Comparison of ENCODE assay signal across 20 cellular contexts in genomic region chr6:6884193-6884627, GRCh38.
DNase-seq lines count a peak whose midpoint lies in the region; ATAC-seq, FAIRE-seq and TF ChIP-seq lines count a peak whose summit lies in the region.
"Had no signal": no experiment of that assay in that cellular context is flagged by ENCODE, and none has a peak within 500 bp of the region (broad histone marks: within the 10 kb centered on the region; RNA-seq: fewer than 3 reads in every experiment).

No MANE protein-coding gene starts in this region.

- H3K9me1 ChIP-seq in K562 (ENCODE audit: control insufficient read depth, insufficient read depth, low read length): no peaks in the 10 kb centered on the region

- BruUV-seq in MCF 10A (replicated peaks; lab: Mats Ljungman, UMichigan): no TSS peak
- BruUV-seq in K562 (replicated peaks; lab: Mats Ljungman, UMichigan): no TSS peak

- H3K4me1 ChIP-seq in breast epithelium (no peaks in the 10 kb centered on the region), K562 (replicated peaks in 1 of 2; ENCODE audit: control insufficient read depth in 2 of 2, insufficient read depth in 2 of 2, low read length in 2 of 2) (peaks cover 34 to 57% of the 10 kb centered on the region in 2 experiments), left lung (peaks cover 4 to 76% of the 10 kb centered on the region in 2 donors), upper lobe of right lung (peaks cover 11% of the 10 kb centered on the region)

- no peak overlapping the region for H3K4me3 ChIP-seq in breast epithelium
- H3K4me3 ChIP-seq in K562: no peak overlapping the region
- H3K4me3 ChIP-seq in left lung: no peak overlapping the region
- no peak overlapping the region for H3K4me3 ChIP-seq in upper lobe of right lung
- H3K4me3 ChIP-seq: esophagus muscularis mucosa, upper lobe of left lung had no signal

- H3K4me2 ChIP-seq in K562 (ENCODE audit: insufficient read depth, low read length): no peak overlapping the region

- H3K27ac Mint-ChIP-seq in MCF 10A (ENCODE audit: low read depth, unreplicated experiment): no peak overlapping the region
- no peak overlapping the region for H3K27ac Mint-ChIP-seq in chondrocyte (ENCODE audit: unreplicated experiment)
- H3K27ac Mint-ChIP-seq: activated naive CD8-positive, alpha-beta T cell; natural killer cell; progenitor cell of endocrine pancreas; stimulated activated memory B cell treated with anti-CD40 and anti-IgM and Interleukin-4, amounts not matched to agents 10 μg/mL and 1 μg/mL and 100 μg/mL, for 72 hours; T-helper 2 cell treated with Interferon-gamma antibody and Interleukin-4, amounts not matched to agents 5 μg/mL and 100 μg/mL, for 36 hours had no signal

- no peak for TF ChIP-seq RAD21 in K562 (CRISPR knock-in tag; conservative IDR thresholded peaks at IDR 0.05 in 1 of 2, IDR thresholded peaks at IDR 0.05 in 1 of 2)

- H3K9me3 Mint-ChIP-seq in MCF 10A (ENCODE audit: unreplicated experiment) (no peaks in the 10 kb centered on the region), chondrocyte (ENCODE audit: low read depth) (no peaks in the 10 kb centered on the region)
- H3K9me3 Mint-ChIP-seq: CD4-positive, CD25-positive, alpha-beta regulatory T cell; natural killer cell; stimulated activated memory B cell treated with anti-CD40 and anti-IgM and Interleukin-4, amounts not matched to agents 10 μg/mL and 1 μg/mL and 100 μg/mL, for 72 hours; T-helper 2 cell treated with Interferon-gamma antibody and Interleukin-4, amounts not matched to agents 5 μg/mL and 100 μg/mL, for 36 hours had no signal

- CTCF ChIA-PET in MCF 10A (lab: Yijun Ruan, JAX): no interaction called here
- CTCF ChIA-PET in K562 (lab: Yijun Ruan, JAX; ENCODE audit: low intra/inter-chr PET ratio): no interaction called here

- H3K4me1 Mint-ChIP-seq in MCF 10A (ENCODE audit: insufficient read depth, unreplicated experiment): peaks cover 17% of the 10 kb centered on the region
- H3K4me1 Mint-ChIP-seq in chondrocyte (ENCODE audit: low read depth): peaks cover 4% of the 10 kb centered on the region
- H3K4me1 Mint-ChIP-seq: CD4-positive, CD25-positive, alpha-beta regulatory T cell had no signal

- FAIRE-seq in K562 (lab: Jason Lieb, UNC): no peak

- peak; percentile 66 for DNase-seq in MCF 10A (ENCODE audit: unreplicated experiment)
- DNase-seq in breast epithelium (ENCODE audit: low spot score in 2 of 2): no peak
- no peak for DNase-seq in K562 (ENCODE audit: extremely low read depth in 1 of 4, low spot score in 3 of 4)
- no peak for DNase-seq in left lung
- DNase-seq in upper lobe of right lung: no peak
- DNase-seq in retina: no peak
- DNase-seq in chondrocyte (ENCODE audit: low spot score): no peak
- no peak for DNase-seq in amniotic stem cell (lab: John Stamatoyannopoulos, UW)
- DNase-seq: brain microvascular endothelial cell; CD4-positive, CD25-positive, alpha-beta regulatory T cell; islet precursor cell; natural killer cell; NCI-H2081; NCI-H510A had no signal

- no peaks in the 10 kb centered on the region for H3K79me2 ChIP-seq in K562 (ENCODE audit: control insufficient read depth, insufficient read depth, low read length)

- H3K36me3 ChIP-seq in breast epithelium (no peaks in the 10 kb centered on the region), K562 (ENCODE audit: control insufficient read depth, insufficient read depth, low read length) (no peaks in the 10 kb centered on the region), left lung (no peaks in the 10 kb centered on the region), upper lobe of right lung (no peaks in the 10 kb centered on the region)
- H3K36me3 ChIP-seq: brain microvascular endothelial cell, esophagus muscularis mucosa, upper lobe of left lung had no signal

- TF ChIP-seq CTCF in MCF 10A (IDR thresholded peaks at IDR 0.05; ENCODE audit: unreplicated experiment) (no peak), breast epithelium (IDR thresholded peaks at IDR 0.05) (no peak), K562 (IDR thresholded peaks at IDR 0.05 in 2 of 3, conservative IDR thresholded peaks at IDR 0.05 in 1 of 3; ENCODE audit: insufficient read depth in 2 of 3, low read depth in 1 of 3, low read length in 3 of 3) (no peak), left lung (IDR thresholded peaks at IDR 0.05) (no peak), upper lobe of right lung (IDR thresholded peaks at IDR 0.05) (no peak), chondrocyte (IDR thresholded peaks at IDR 0.05) (no peak)

- in situ Hi-C loops in K562 (cut with MboI): no loop called here

- H3K27me3 Mint-ChIP-seq in MCF 10A (ENCODE audit: insufficient read depth, unreplicated experiment) (no peaks in the 10 kb centered on the region), chondrocyte (ENCODE audit: low read depth) (no peaks in the 10 kb centered on the region)
- H3K27me3 Mint-ChIP-seq: activated naive CD8-positive, alpha-beta T cell; CD4-positive, CD25-positive, alpha-beta regulatory T cell; stimulated activated memory B cell treated with anti-CD40 and anti-IgM and Interleukin-4, amounts not matched to agents 10 μg/mL and 1 μg/mL and 100 μg/mL, for 72 hours had no signal

- no peaks in the 10 kb centered on the region for H3K36me3 Mint-ChIP-seq in MCF 10A (ENCODE audit: insufficient read depth, unreplicated experiment)
- H3K36me3 Mint-ChIP-seq in chondrocyte (ENCODE audit: low read depth): no peaks in the 10 kb centered on the region
- H3K36me3 Mint-ChIP-seq: activated naive CD8-positive, alpha-beta T cell; CD4-positive, CD25-positive, alpha-beta regulatory T cell; natural killer cell; stimulated activated memory B cell treated with anti-CD40 and anti-IgM and Interleukin-4, amounts not matched to agents 10 μg/mL and 1 μg/mL and 100 μg/mL, for 72 hours had no signal

- no peaks in the 10 kb centered on the region for H4K20me1 ChIP-seq in K562 (replicated peaks; ENCODE audit: control insufficient read depth, insufficient read depth, low read length)

- H3K27me3 ChIP-seq in breast epithelium (no peaks in the 10 kb centered on the region), K562 (ENCODE audit: control insufficient read depth in 2 of 2, insufficient read depth in 2 of 2, low read length in 2 of 2) (no peaks in the 10 kb centered on the region), left lung (no peaks in the 10 kb centered on the region), upper lobe of right lung (no peaks in the 10 kb centered on the region)
- H3K27me3 ChIP-seq: brain microvascular endothelial cell, esophagus muscularis mucosa, upper lobe of left lung had no signal

- H3K4me3 Mint-ChIP-seq in MCF 10A (ENCODE audit: unreplicated experiment) (no peak overlapping the region), chondrocyte (ENCODE audit: unreplicated experiment) (no peak overlapping the region)
- H3K4me3 Mint-ChIP-seq: activated naive CD8-positive, alpha-beta T cell; CD4-positive, CD25-positive, alpha-beta regulatory T cell; natural killer cell; stimulated activated memory B cell treated with anti-CD40 and anti-IgM and Interleukin-4, amounts not matched to agents 10 μg/mL and 1 μg/mL and 100 μg/mL, for 72 hours; T-helper 2 cell treated with Interferon-gamma antibody and Interleukin-4, amounts not matched to agents 5 μg/mL and 100 μg/mL, for 36 hours had no signal

- no peak overlapping the region for H3K9ac ChIP-seq in K562 (ENCODE audit: insufficient read depth in 1 of 2, low read depth in 2 of 2, low read length in 2 of 2)

- POLR2A ChIA-PET in MCF 10A (lab: Yijun Ruan, JAX) (interaction anchor here (0.8 to 1.2 kb wide), 2 partner anchors 9 to 14 kb away, joined by 3 to 4 read pairs; no protein-coding TSS in a partner anchor), K562 (lab: Yijun Ruan, JAX) (no interaction called here)

- H2AFZ ChIP-seq in K562 (ENCODE audit: low read depth, low read length): peak overlapping the region; percentile 64

- TF ChIP-seq POLR2A in breast epithelium (IDR thresholded peaks at IDR 0.05): no peak
- TF ChIP-seq POLR2A in K562 (conservative IDR thresholded peaks at IDR 0.05): no peak

- ATAC-seq in K562 (no peak), left lung (peak; percentile 20), upper lobe of right lung (peak; percentile 23)
- ATAC-seq: natural killer cell; stimulated activated memory B cell treated with anti-CD40 and anti-IgM and Interleukin-4, amounts not matched to agents 10 μg/mL and 1 μg/mL and 100 μg/mL, for 72 hours had no signal

- H3K27ac ChIP-seq in breast epithelium (no peak overlapping the region), K562 (ENCODE audit: extremely low read depth, low read depth, low read length) (no peak overlapping the region), left lung (peak overlapping the region; percentile 69 to 95), upper lobe of right lung (peak overlapping the region; percentile 75)
- H3K27ac ChIP-seq: brain microvascular endothelial cell, esophagus muscularis mucosa had no signal

- 19% methylated on average over 2 of the region's 2 CpGs for WGBS in K562 (ENCODE audit: insufficient coverage, low coverage, missing lambda C conversion rate)

- intact Hi-C loops in MCF 10A (cut with micrococcal nuclease): no loop called here
- intact Hi-C loops in breast epithelium (cut with DNase I; ENCODE audit: low total_unique reads): no loop called here
- intact Hi-C loops in K562 (cut with micrococcal nuclease): no loop called here
- intact Hi-C loops in left lung (cut with DNase I): no loop called here
- intact Hi-C loops in upper lobe of right lung (cut with DNase I): no loop called here

- H3K9me3 ChIP-seq in breast epithelium (no peaks in the 10 kb centered on the region), K562 (replicated peaks; ENCODE audit: control insufficient read depth, insufficient read depth, low read depth, low read length) (no peaks in the 10 kb centered on the region; the same call in 1 of the 2 replicates), left lung (no peaks in the 10 kb centered on the region), upper lobe of right lung (no peaks in the 10 kb centered on the region)
- H3K9me3 ChIP-seq: esophagus muscularis mucosa, upper lobe of left lung had no signal

- no peak for TF ChIP-seq EP300 in K562 (IDR thresholded peaks at IDR 0.05; ENCODE audit: low read length)

TF ChIP-seq in K562, 482 proteins besides CTCF, POLR2A, EP300 and RAD21 (continues in another document):
- TF ChIP-seq SPI1 (IDR thresholded peaks at IDR 0.05; ENCODE audit: borderline replicate concordance, low read depth, low read length): no peak
- 0 out of 2 replicates have a peak, but pooled peaks have one; percentile 32 for TF ChIP-seq DMBX1 (CRISPR knock-in tag; IDR thresholded peaks at IDR 0.05; ENCODE audit: borderline replicate concordance)

Comparison
In these comparisons a context has a peak if more than half of its experiments do, and no peak if none do; other contexts are left out.
1. H3K27ac ChIP-seq: peak in left lung (2 of 2) and upper lobe of right lung (single experiment); none in breast epithelium (0 of 2) and K562 (single experiment).